9 cellular contexts compared by ENCODE assay signal in the genomic region with DNA sequence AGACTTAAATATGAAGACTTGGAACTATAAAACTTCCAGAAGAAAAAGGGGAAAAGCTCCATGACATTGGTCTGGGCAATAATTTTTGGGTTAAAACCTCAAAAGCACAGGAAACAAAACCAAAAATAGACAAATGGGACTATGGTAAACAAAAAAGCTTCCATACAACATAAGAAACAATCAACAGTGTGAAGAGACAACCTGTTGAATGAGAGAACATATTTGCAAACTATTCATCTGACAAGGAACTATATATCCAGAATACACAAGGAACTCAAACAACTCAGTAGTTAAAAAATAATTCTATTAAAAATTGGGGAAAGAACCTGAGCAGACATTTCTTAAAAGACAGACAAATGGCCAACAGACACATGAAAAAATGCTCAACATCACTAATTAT.
"Had no signal": no experiment of that assay in that cellular context is flagged by ENCODE, and none has a peak within 500 bp of the region (broad histone marks: within the 10 kb centered on the region; RNA-seq: fewer than 3 reads in every experiment).

No MANE protein-coding gene starts in this region.

- FAIRE-seq: HepG2, HTR-8/SVneo, K562 had no signal

- H3K27ac ChIP-seq: HL-60, KMS-11 had no signal

- H3K27ac Mint-ChIP-seq: IgD-negative memory B cell had no signal

- H3K4me3 Mint-ChIP-seq: IgD-negative memory B cell had no signal

- ATAC-seq: HepG2, K562 had no signal

- H3K36me3 Mint-ChIP-seq: IgD-negative memory B cell had no signal

- DNase-seq: IMR-90, KBM-7, KG1 had no signal

- H3K4me3 ChIP-seq: K562 had no signal

- H3K9me3 Mint-ChIP-seq: IgD-negative memory B cell had no signal

- H3K4me1 Mint-ChIP-seq: IgD-negative memory B cell had no signal

- H3K27me3 Mint-ChIP-seq: IgD-negative memory B cell had no signal
